Comparison of ENCODE assay signal across 29 cellular contexts in the genomic region with DNA sequence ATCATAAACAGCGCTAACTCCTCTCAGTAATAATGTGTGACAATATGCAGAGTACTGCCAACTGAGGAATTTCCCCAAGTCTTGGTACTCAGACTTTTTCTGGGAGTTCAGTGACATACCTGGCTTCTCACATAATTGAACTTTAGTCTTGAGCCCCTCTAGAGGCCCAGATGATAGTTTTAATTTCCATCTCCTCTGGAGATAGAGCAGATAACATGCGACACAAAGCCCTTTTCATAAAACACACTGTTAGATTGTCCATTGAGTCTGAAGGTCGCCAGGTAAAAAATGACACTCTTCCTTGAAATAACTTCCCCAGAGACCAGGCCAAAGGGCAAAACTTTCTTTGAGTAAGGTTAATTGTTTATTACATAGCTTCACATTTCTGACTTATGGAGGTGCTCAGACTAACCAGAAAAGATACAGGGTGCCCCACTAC.
"Had no signal": no experiment of that assay in that cellular context is flagged by ENCODE, and none has a peak within 500 bp of the region (broad histone marks: within the 10 kb centered on the region; RNA-seq: fewer than 3 reads in every experiment).

No MANE protein-coding gene starts in this region.

- DNase-seq: activated B cell treated with CpG ODN at 0.5 μM for 24 hours; activated CD4-positive, alpha-beta memory T cell treated with anti-CD3 and anti-CD28 coated beads for 36 hours; activated CD4-positive, alpha-beta T cell treated with anti-CD3 and anti-CD28 coated beads for 4 hours; activated CD4-positive, alpha-beta T cell treated with anti-CD3 and anti-CD28 coated beads, Interleukin-2, amount 10 ng/mL, durations not matched to agents 24 days and 14 days; activated CD4-positive, alpha-beta T cell treated with anti-CD3 and anti-CD28 coated beads, Interleukin-2, amount 50 U/mL, for 1 hour; activated CD4-positive, alpha-beta T cell treated with anti-CD3 and anti-CD28 coated beads, Interleukin-2, amount 50 U/mL, for 4 hours; activated CD4-positive, CD25-positive, alpha-beta regulatory T cell treated with anti-CD3 and anti-CD28 coated beads, Interleukin-2, amount 50 U/mL, for 72 hours; activated CD8-positive, alpha-beta memory T cell treated with anti-CD3 and anti-CD28 coated beads, Interleukin-2, amount 50 U/mL, for 4 hours; activated CD8-positive, alpha-beta T cell treated with anti-CD3 and anti-CD28 coated beads for 36 hours; activated effector memory CD4-positive, alpha-beta T cell treated with anti-CD3 and anti-CD28 coated beads, Interleukin-2, amount 50 U/mL, for 16 hours; activated gamma-delta T cell treated with Interleukin-2 at 50 U/mL for 16 hours; activated naive CD4-positive, alpha-beta T cell treated with anti-CD3 and anti-CD28 coated beads, Interleukin-2, amount 10 ng/mL, durations not matched to agents 7 days and 5 days; activated naive CD4-positive, alpha-beta T cell treated with Interleukin-2 at 50 U/mL for 16 hours; activated naive CD8-positive, alpha-beta T cell treated with anti-CD3 and anti-CD28 coated beads, Interleukin-2, amount 10 ng/mL, durations not matched to agents 7 days and 5 days; activated naive CD8-positive, alpha-beta T cell treated with anti-CD3 and anti-CD28 coated beads, Interleukin-2, amount 50 U/mL, for 24 hours; activated T-cell treated with anti-CD3 and anti-CD28 coated beads for 4 hours; activated T-cell treated with anti-CD3 and anti-CD28 coated beads, Interleukin-2, amount 50 U/mL, for 1 hour; activated T-cell treated with anti-CD3 and anti-CD28 coated beads, Interleukin-2, amount 50 U/mL, for 4 hours; activated T-cell treated with anti-CD3 and anti-CD28 coated beads, Interleukin-2, amount 50 U/mL, for 72 hours; aorta; body of pancreas; brain microvascular endothelial cell; central memory CD4-positive, alpha-beta T cell; T-helper 1 cell; T-helper 2 cell; T-helper 9 cell had no signal

- H3K4me3 ChIP-seq: body of pancreas, breast epithelium had no signal

- H3K9me3 ChIP-seq: body of pancreas, breast epithelium had no signal

- H3K27me3 ChIP-seq: body of pancreas, brain microvascular endothelial cell, breast epithelium had no signal

- H3K36me3 ChIP-seq: brain microvascular endothelial cell, breast epithelium had no signal

- ATAC-seq: activated CD8-positive, alpha-beta T cell treated with anti-CD3 and anti-CD28 coated beads for 36 hours; activated naive CD8-positive, alpha-beta T cell treated with anti-CD3 and anti-CD28 coated beads, Interleukin-2, amount 50 U/mL, for 24 hours; activated T-cell treated with anti-CD3 and anti-CD28 coated beads, Interleukin-2, amount 50 U/mL, for 4 hours; activated T-cell treated with anti-CD3 and anti-CD28 coated beads, Interleukin-2, amount 50 U/mL, for 72 hours; activated T-helper 17 cell treated with anti-CD3 and anti-CD28 coated beads, Interleukin-2, amount 50 U/mL, for 72 hours; body of pancreas had no signal

- H3K4me1 ChIP-seq: breast epithelium had no signal

- H3K27ac ChIP-seq: body of pancreas, brain microvascular endothelial cell, breast epithelium, VCaP had no signal
